ENCODE assay signal across 1 cellular context in the genomic region with DNA sequence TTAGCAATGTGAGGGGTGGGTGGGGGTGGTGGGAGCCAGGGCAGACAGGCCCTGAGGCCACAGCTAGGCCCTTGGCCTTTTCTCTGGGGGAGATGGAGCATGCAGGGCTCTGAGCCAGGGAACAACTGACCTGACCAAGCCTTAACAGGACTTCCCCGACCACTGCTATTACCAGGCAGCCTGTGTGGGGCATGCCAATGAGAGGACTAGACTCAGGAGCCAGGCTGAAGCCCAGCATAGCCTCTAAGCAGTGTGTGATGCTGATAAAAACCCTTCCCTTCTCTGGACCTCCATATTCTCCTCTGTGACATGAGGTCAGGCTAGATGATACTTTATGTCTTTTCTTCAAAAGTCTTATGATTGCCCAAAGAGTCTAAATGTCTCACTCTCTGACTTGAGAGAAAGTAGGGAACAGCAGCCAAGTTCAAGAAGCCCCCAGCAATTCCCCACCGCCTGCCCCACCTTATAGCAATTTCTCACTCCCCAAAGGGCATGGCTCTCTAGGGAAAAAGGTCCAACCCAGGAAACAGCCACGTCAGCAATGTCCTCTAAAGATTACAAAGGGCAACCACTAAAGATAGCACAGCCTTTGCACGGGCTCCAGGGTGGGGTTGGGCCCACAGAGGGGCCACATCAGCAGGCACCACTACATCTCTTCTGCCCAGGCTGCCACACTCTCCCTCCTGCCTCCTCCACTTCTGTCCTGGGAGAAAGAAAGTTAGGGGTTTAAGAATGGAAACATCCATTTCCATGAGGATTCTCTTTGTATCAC.
TF ChIP-seq lines count a peak whose summit lies in the region.

No MANE protein-coding gene starts in this region.

TF ChIP-seq in liver, 16 proteins besides CTCF, POLR2A, EP300 and RAD21:
- TF ChIP-seq NR2F2 (IDR thresholded peaks at IDR 0.05) (peak; percentile 31), HNF4A (conservative IDR thresholded peaks at IDR 0.05) (no peak), TAF1 (conservative IDR thresholded peaks at IDR 0.05) (no peak), HNF4G (IDR thresholded peaks at IDR 0.05) (no peak)
